27 cellular contexts compared by ENCODE assay signal in genomic region chr11:19089421-19089820, GRCh38. TPM values are rescaled to one million over a fixed set of nuclear protein-coding genes. Genes with fewer than 3 reads are reported as not detected.
"Had no signal": no experiment of that assay in that cellular context is flagged by ENCODE, and none has a peak within 500 bp of the region (broad histone marks: within the 10 kb centered on the region; RNA-seq: fewer than 3 reads in every experiment).

No MANE protein-coding gene starts in this region.

- H3K4me3 Mint-ChIP-seq: activated CD4-positive, alpha-beta memory T cell treated with anti-CD3 and anti-CD28 coated beads, Interleukin-2, amount 10 ng/mL, durations not matched to agents 7 days and 5 days; activated CD4-positive, alpha-beta T cell treated with anti-CD3 and anti-CD28 coated beads, Interleukin-2, amount 10 ng/mL, durations not matched to agents 24 days and 14 days; activated T-cell treated with anti-CD3 and anti-CD28 coated beads, Interleukin-2, amount 50 U/mL, for 72 hours; immature natural killer cell; natural killer cell; stimulated activated naive CD8-positive, alpha-beta T cell treated with anti-CD3 and anti-CD28 coated beads, Interleukin-15, Interleukin-2, amounts not matched to agents 100 ng/mL and 50 ng/mL, for 24 hours; T-helper 17 cell had no signal

- H3K27ac ChIP-seq: body of pancreas, left ventricle myocardium inferior, prostate gland, right atrium auricular region, tibial artery had no signal

- H3K27ac Mint-ChIP-seq: activated CD4-positive, alpha-beta memory T cell treated with anti-CD3 and anti-CD28 coated beads, Interleukin-2, amount 10 ng/mL, durations not matched to agents 7 days and 5 days; activated CD4-positive, alpha-beta T cell treated with anti-CD3 and anti-CD28 coated beads, Interleukin-2, amount 10 ng/mL, durations not matched to agents 24 days and 14 days; activated T-cell treated with anti-CD3 and anti-CD28 coated beads, Interleukin-2, amount 50 U/mL, for 72 hours; immature natural killer cell; natural killer cell; stimulated activated naive CD8-positive, alpha-beta T cell treated with anti-CD3 and anti-CD28 coated beads, Interleukin-15, Interleukin-2, amounts not matched to agents 100 ng/mL and 50 ng/mL, for 24 hours; T-helper 17 cell had no signal

- H3K9me3 Mint-ChIP-seq: activated CD4-positive, alpha-beta memory T cell treated with anti-CD3 and anti-CD28 coated beads, Interleukin-2, amount 10 ng/mL, durations not matched to agents 7 days and 5 days; activated CD4-positive, alpha-beta T cell treated with anti-CD3 and anti-CD28 coated beads, Interleukin-2, amount 10 ng/mL, durations not matched to agents 24 days and 14 days; activated T-cell treated with anti-CD3 and anti-CD28 coated beads, Interleukin-2, amount 50 U/mL, for 72 hours; immature natural killer cell; natural killer cell; stimulated activated naive CD8-positive, alpha-beta T cell treated with anti-CD3 and anti-CD28 coated beads, Interleukin-15, Interleukin-2, amounts not matched to agents 100 ng/mL and 50 ng/mL, for 24 hours had no signal

- H3K36me3 Mint-ChIP-seq: immature natural killer cell, natural killer cell had no signal

- H3K36me3 ChIP-seq: left ventricle myocardium inferior, prostate gland, right atrium auricular region, tibial artery had no signal

- H3K4me3 ChIP-seq: body of pancreas, left ventricle myocardium inferior, prostate gland, right atrium auricular region, tibial artery had no signal

- DNase-seq: activated CD4-positive, alpha-beta memory T cell treated with anti-CD3 and anti-CD28 coated beads, Interleukin-2, amount 10 ng/mL, durations not matched to agents 7 days and 5 days; activated CD4-positive, alpha-beta T cell treated with anti-CD3 and anti-CD28 coated beads, Interleukin-2, amount 10 ng/mL, durations not matched to agents 24 days and 14 days; activated effector memory CD4-positive, alpha-beta T cell treated with anti-CD3 and anti-CD28 coated beads, Interleukin-2, amount 50 U/mL, for 16 hours; activated naive CD4-positive, alpha-beta T cell treated with anti-CD3 and anti-CD28 coated beads, Interleukin-2, amount 50 U/mL, for 16 hours; activated T-cell treated with anti-CD3 and anti-CD28 coated beads, Interleukin-2, amount 50 U/mL, for 72 hours; anterior cingulate cortex; body of pancreas; caudate nucleus; dermis blood vessel endothelial cell; effector CD8-positive, alpha-beta T cell; foreskin fibroblast; immature natural killer cell; kidney glomerular epithelial cell; left ventricle myocardium inferior; midbrain; natural killer cell; stimulated activated CD4-positive, alpha-beta T cell treated with anti-CD3 and anti-CD28 coated beads, Interleukin-12 subunit alpha, Interleukin-12 subunit beta, amount 100 ng/mL, for 4 hours; substantia nigra; T-helper 17 cell; tibial artery had no signal

- H3K4me1 ChIP-seq: body of pancreas, left ventricle myocardium inferior, prostate gland, right atrium auricular region, tibial artery had no signal

- H3K4me1 Mint-ChIP-seq: activated CD4-positive, alpha-beta memory T cell treated with anti-CD3 and anti-CD28 coated beads, Interleukin-2, amount 10 ng/mL, durations not matched to agents 7 days and 5 days; activated CD4-positive, alpha-beta T cell treated with anti-CD3 and anti-CD28 coated beads, Interleukin-2, amount 10 ng/mL, durations not matched to agents 24 days and 14 days; immature natural killer cell; natural killer cell had no signal

- H3K9me3 ChIP-seq: body of pancreas, left ventricle myocardium inferior, prostate gland, right atrium auricular region, tibial artery had no signal

- H3K27me3 ChIP-seq: body of pancreas, right atrium auricular region, tibial artery had no signal

RNA-seq across cellular contexts. Expression of gene MRGPRX2, which starts 28.9 kb away (rescaled TPM):
- total RNA-seq: activated CD4-positive, alpha-beta memory T cell treated with anti-CD3 and anti-CD28 coated beads, Interleukin-2, amount 10 ng/mL, durations not matched to agents 7 days and 5 days; body of pancreas; dermis blood vessel endothelial cell; fibroblast of lung; left ventricle myocardium inferior; lung microvascular endothelial cell; osteocyte; prostate gland; right atrium auricular region; T-helper 17 cell; urinary bladder had no signal
- polyA plus RNA-seq: fibroblast of lung had no signal
